Comparison of ENCODE assay signal across 27 cellular contexts in genomic region chr3:38094999-38095398, GRCh38. TPM values are rescaled to one million over a fixed set of nuclear protein-coding genes. Genes with fewer than 3 reads are reported as not detected.
"Had no signal": no experiment of that assay in that cellular context is flagged by ENCODE, and none has a peak within 500 bp of the region (broad histone marks: within the 10 kb centered on the region; RNA-seq: fewer than 3 reads in every experiment).

No MANE protein-coding gene starts in this region.

- H3K27ac Mint-ChIP-seq: naive thymus-derived CD4-positive, alpha-beta T cell; natural killer cell treated with Interleukin-12 subunit alpha and Interleukin-12 subunit beta and Interleukin-15 and Interleukin-18, amount 100 ng/mL, for 72 hours; progenitor cell of endocrine pancreas; stimulated activated naive CD8-positive, alpha-beta T cell treated with anti-CD3 and anti-CD28 coated beads, Interleukin-15, amount 100 ng/mL, for 72 hours had no signal

- DNase-seq: heart right ventricle; islet precursor cell; left ventricle myocardium inferior; naive thymus-derived CD4-positive, alpha-beta T cell; occipital lobe; ovary; right lobe of liver; stimulated activated CD4-positive, alpha-beta T cell treated with anti-CD3 and anti-CD28 coated beads, Interleukin-12 subunit alpha, Interleukin-12 subunit beta, amount 100 ng/mL, for 4 hours; stimulated activated CD4-positive, alpha-beta T cell treated with anti-CD3 and anti-CD28 coated beads, Interleukin-15, amount 100 ng/mL, for 24 hours; stimulated activated CD4-positive, alpha-beta T cell treated with anti-CD3 and anti-CD28 coated beads, Interleukin-2, amount 100 ng/mL, for 24 hours; stimulated activated CD4-positive, alpha-beta T cell treated with anti-CD3 and anti-CD28 coated beads, Interleukin-4, amount 100 ng/mL, for 1 hour; stimulated activated naive CD4-positive, alpha-beta T cell treated with Interleukin-2 at 50 U/mL for 16 hours; stimulated activated naive CD8-positive, alpha-beta T cell treated with anti-CD3 and anti-CD28 coated beads, Interleukin-15, amount 100 ng/mL, for 72 hours; testis; thyroid gland; transverse colon had no signal

- H3K4me1 ChIP-seq: heart right ventricle, left ventricle myocardium inferior, right atrium auricular region, right lobe of liver, testis, thyroid gland, transverse colon, vagina had no signal

- H3K36me3 Mint-ChIP-seq: natural killer cell treated with Interleukin-12 subunit alpha and Interleukin-12 subunit beta and Interleukin-15 and Interleukin-18, amount 100 ng/mL, for 72 hours had no signal

- H2AFZ ChIP-seq: hepatocyte had no signal

- H3K9me3 Mint-ChIP-seq: natural killer cell treated with Interleukin-12 subunit alpha and Interleukin-12 subunit beta and Interleukin-15 and Interleukin-18, amount 100 ng/mL, for 72 hours; stimulated activated naive CD8-positive, alpha-beta T cell treated with anti-CD3 and anti-CD28 coated beads, Interleukin-15, amount 100 ng/mL, for 72 hours had no signal

- H3K36me3 ChIP-seq: heart right ventricle, left ventricle myocardium inferior, neutrophil, ovary, right atrium auricular region, right lobe of liver, thyroid gland, transverse colon, upper lobe of left lung, vagina had no signal

- H3K4me1 Mint-ChIP-seq: naive thymus-derived CD4-positive, alpha-beta T cell; stimulated activated naive CD8-positive, alpha-beta T cell treated with anti-CD3 and anti-CD28 coated beads, Interleukin-15, amount 100 ng/mL, for 72 hours had no signal

- H3K4me2 ChIP-seq: hepatocyte had no signal

- H3K9me3 ChIP-seq: heart right ventricle, left ventricle myocardium inferior, mucosa of descending colon, neutrophil, ovary, right atrium auricular region, right lobe of liver, testis, thyroid gland, transverse colon, upper lobe of left lung, vagina had no signal

- H3K27me3 ChIP-seq: neutrophil, ovary, right atrium auricular region, right lobe of liver, testis, thyroid gland, transverse colon, upper lobe of left lung, vagina had no signal

- H3K79me2 ChIP-seq: hepatocyte had no signal

- H3K4me3 ChIP-seq: heart right ventricle, hepatocyte, left ventricle myocardium inferior, lung, mucosa of descending colon, ovary, right atrium auricular region, right lobe of liver, testis, thyroid gland, transverse colon, upper lobe of left lung, vagina had no signal

- H3K27me3 Mint-ChIP-seq: natural killer cell treated with Interleukin-12 subunit alpha and Interleukin-12 subunit beta and Interleukin-15 and Interleukin-18, amount 100 ng/mL, for 72 hours; stimulated activated naive CD8-positive, alpha-beta T cell treated with anti-CD3 and anti-CD28 coated beads, Interleukin-15, amount 100 ng/mL, for 72 hours had no signal

- H3K27ac ChIP-seq: heart right ventricle, hepatocyte, left ventricle myocardium inferior, neutrophil, ovary, right atrium auricular region, right lobe of liver, testis, thyroid gland, transverse colon, upper lobe of left lung, vagina had no signal

- H3K4me3 Mint-ChIP-seq: naive thymus-derived CD4-positive, alpha-beta T cell; natural killer cell treated with Interleukin-12 subunit alpha and Interleukin-12 subunit beta and Interleukin-15 and Interleukin-18, amount 100 ng/mL, for 72 hours; stimulated activated naive CD8-positive, alpha-beta T cell treated with anti-CD3 and anti-CD28 coated beads, Interleukin-15, amount 100 ng/mL, for 72 hours had no signal

- ATAC-seq: heart right ventricle; mucosa of descending colon; naive thymus-derived CD4-positive, alpha-beta T cell; right lobe of liver; stimulated activated naive CD8-positive, alpha-beta T cell treated with anti-CD3 and anti-CD28 coated beads, Interleukin-15, amount 100 ng/mL, for 72 hours had no signal

RNA-seq across cellular contexts. Expression of gene DLEC1, which starts 56.0 kb away (rescaled TPM):
- total RNA-seq: myocyte, pulmonary artery endothelial cell had no signal
